ENCODE assay signal across 3 cellular contexts in the genomic region with DNA sequence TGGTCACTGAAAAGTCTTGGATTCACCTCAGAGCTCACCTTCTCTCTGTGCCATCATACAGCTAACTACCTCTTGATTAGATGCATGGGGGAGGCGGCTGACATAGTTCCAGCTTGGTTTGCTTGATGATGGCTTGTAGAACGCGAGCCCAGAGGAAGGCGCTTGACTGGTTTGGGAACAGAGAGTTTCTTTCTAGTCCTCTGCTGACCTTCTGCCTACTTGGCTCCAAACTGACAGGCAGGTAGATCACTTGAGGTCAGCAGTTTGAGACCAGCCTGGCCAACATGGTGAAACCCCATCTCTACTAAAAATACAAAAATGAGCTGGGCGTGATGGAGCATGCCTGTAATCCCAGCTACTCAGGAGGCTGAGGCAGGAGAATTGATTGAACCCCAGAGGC. TPM values are rescaled to one million over a fixed set of nuclear protein-coding genes. Genes with fewer than 3 reads are reported as not detected.
"Had no signal": no experiment of that assay in that cellular context is flagged by ENCODE, and none has a peak within 500 bp of the region (broad histone marks: within the 10 kb centered on the region; RNA-seq: fewer than 3 reads in every experiment).

No MANE protein-coding gene starts in this region.

RNA-seq across cellular contexts. Expression of a gene that starts 36.9 kb away (rescaled TPM):
- total RNA-seq: GM23248, H4, HFFc6 had no signal
